In genomic region chr2:213934560-213934959, GRCh38 we compare ENCODE assay signal across 8 cellular contexts.
DNase-seq lines count a peak whose midpoint lies in the region; ATAC-seq and TF ChIP-seq lines count a peak whose summit lies in the region.

No MANE protein-coding gene starts in this region.

- 93% methylated on average over 1 of the region's 1 CpG for WGBS in hepatocyte (ENCODE audit: low lambda C conversion rate, missing lambda C conversion rate)

- H3K27ac ChIP-seq in AG04450 (ENCODE audit: low read depth, low read length) (no peak overlapping the region), hepatocyte (no peak overlapping the region)

- TF ChIP-seq CTCF in AG04450 (IDR thresholded peaks at IDR 0.05; ENCODE audit: low read depth, low read length) (peak; percentile 44), hepatocyte (IDR thresholded peaks at IDR 0.05; ENCODE audit: poor library complexity) (peak; percentile 30)

- H2AFZ ChIP-seq in hepatocyte = no peak overlapping the region

- no peak overlapping the region for H3K4me2 ChIP-seq in hepatocyte

- H3K9me2 ChIP-seq in hepatocyte (replicated peaks; ENCODE audit: insufficient read depth) = no peaks in the 10 kb centered on the region

- H3K9me3 ChIP-seq in AG04450 (ENCODE audit: control insufficient read depth, insufficient read depth, low read length) (no peaks in the 10 kb centered on the region), NT2/D1 (ENCODE audit: insufficient read depth, low read length) (no peaks in the 10 kb centered on the region), hepatocyte (ENCODE audit: low read depth) (no peaks in the 10 kb centered on the region)

- DNase-seq in AG04450 (ENCODE audit: low read depth, low spot score) (no peak), NT2/D1 (ENCODE audit: low read depth, low spot score) (peak; percentile 11), hepatocyte (ENCODE audit: low spot score) (peak; percentile 11), NCI-H2171 (lab: John Stamatoyannopoulos, UW) (no peak)
- no peak for DNase-seq in activated CD8-positive, alpha-beta memory T cell treated with anti-CD3 and anti-CD28 coated beads for 24 hours
- no peak for DNase-seq in activated CD8-positive, alpha-beta memory T cell treated with anti-CD3 and anti-CD28 coated beads, Interleukin-2, amount 50 U/mL, for 4 hours

- H3K4me1 ChIP-seq in NT2/D1 (ENCODE audit: insufficient read depth, insufficient read length) = no peaks in the 10 kb centered on the region
- H3K4me1 ChIP-seq in hepatocyte (ENCODE audit: insufficient read depth) = no peaks in the 10 kb centered on the region

- H3K4me3 ChIP-seq in AG04450 (ENCODE audit: low read depth, low read length) (no peak overlapping the region), NT2/D1 (ENCODE audit: insufficient read length, low read depth) (no peak overlapping the region), hepatocyte (no peak overlapping the region)

- H3K9ac ChIP-seq in NT2/D1 (ENCODE audit: insufficient read length, low read depth) = no peak overlapping the region

- POLR2A ChIA-PET in AG04450 (lab: Yijun Ruan, JAX) = no interaction called here

- no peaks in the 10 kb centered on the region for H4K20me1 ChIP-seq in hepatocyte (ENCODE audit: insufficient read depth, poor library complexity, severe bottlenecking)

- CTCF ChIA-PET in AG04450 (lab: Charles Lee) = interaction anchor here (0.6 to 1.1 kb wide), 3 partner anchors 9 to 683 kb away, joined by 3 to 4 read pairs (median 3); no protein-coding TSS in a partner anchor

- H3K27me3 ChIP-seq in AG04450 (ENCODE audit: control insufficient read depth, insufficient read depth, low read length) (no peaks in the 10 kb centered on the region), NT2/D1 (ENCODE audit: insufficient read depth, insufficient read length) (no peaks in the 10 kb centered on the region), hepatocyte (no peaks in the 10 kb centered on the region)

- H3K79me2 ChIP-seq in hepatocyte = no peaks in the 10 kb centered on the region

- peak; percentile 98 for ATAC-seq in GM18508 (IDR thresholded peaks at IDR 0.05; ENCODE audit: insufficient read depth, unreplicated experiment)
- ATAC-seq in HG02798 (IDR thresholded peaks at IDR 0.05; ENCODE audit: poor library complexity, unreplicated experiment) = peak; percentile 97

- H3K36me3 ChIP-seq in NT2/D1 (ENCODE audit: insufficient read depth, insufficient read length, low read length) (no peaks in the 10 kb centered on the region), hepatocyte (replicated peaks; ENCODE audit: insufficient read depth, low read depth) (no peaks in the 10 kb centered on the region)

Comparison
In these comparisons a context has a peak if more than half of its experiments do, and no peak if none do; other contexts are left out.
1. DNase-seq: peak in NT2/D1 (single experiment) and hepatocyte (single experiment); none in AG04450 (single experiment), activated CD8-positive, alpha-beta memory T cell treated with anti-CD3 and anti-CD28 coated beads for 24 hours (single experiment), NCI-H2171 (single experiment) and activated CD8-positive, alpha-beta memory T cell treated with anti-CD3 and anti-CD28 coated beads, Interleukin-2, amount 50 U/mL, for 4 hours (single experiment).